1 cellular context compared by ENCODE assay signal in the genomic region with DNA sequence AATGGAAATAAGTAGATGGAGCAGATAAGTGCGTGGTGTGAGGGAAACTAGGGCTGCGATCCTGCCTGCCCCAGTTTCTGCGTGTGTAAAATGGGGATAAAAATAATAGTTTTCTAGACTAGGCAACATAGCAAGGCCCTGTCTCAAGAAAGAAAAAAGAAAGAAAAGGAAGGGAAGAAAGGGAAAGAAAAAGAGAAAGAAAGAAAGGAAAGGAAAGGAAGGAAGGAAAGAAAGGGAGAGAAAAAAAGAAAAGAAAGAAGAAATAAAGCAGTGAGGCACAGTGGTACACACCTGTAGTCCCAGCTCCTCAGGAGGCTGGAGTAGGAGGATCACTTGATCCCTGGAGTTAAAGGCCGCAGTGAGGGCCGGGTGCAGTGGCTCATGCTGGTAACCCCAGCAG.
TF ChIP-seq lines count a peak whose summit lies in the region.

No MANE protein-coding gene starts in this region.

TF ChIP-seq in HepG2, 621 proteins besides CTCF, POLR2A, EP300 and RAD21:
- TF ChIP-seq NR0B2 (CRISPR knock-in tag; IDR thresholded peaks at IDR 0.05) (no peak), ZNF629 (CRISPR knock-in tag; conservative IDR thresholded peaks at IDR 0.05) (0 out of 2 replicates have a peak, but pooled peaks have one; percentile 15)
